Comparison of ENCODE assay signal across 8 cellular contexts in genomic region chr14:24431569-24432258, GRCh38. TPM values are rescaled to one million over a fixed set of nuclear protein-coding genes. Genes with fewer than 3 reads are reported as not detected.
DNase-seq lines count a peak whose midpoint lies in the region; ATAC-seq and TF ChIP-seq lines count a peak whose summit lies in the region.

No MANE protein-coding gene starts in this region.

- peaks cover 10% of the 10 kb centered on the region for H3K36me3 Mint-ChIP-seq in WTC11

- peak overlapping the region; percentile 74 for H3K4me3 Mint-ChIP-seq in WTC11

- H3K9me3 Mint-ChIP-seq in WTC11: no peaks in the 10 kb centered on the region

- H3K4me3 ChIP-seq in cardiac fibroblast (replicated peaks in 1 of 2; ENCODE audit: low read depth in 2 of 2, low read length in 2 of 2): peak overlapping the region; percentile 83 to 84

- POLR2A ChIA-PET in WTC11 (lab: Charles Lee): interaction anchor here (0.5 to 3.3 kb wide), 15 partner anchors 10 to 290 kb away, joined by 3 to 23 read pairs (median 4); partner anchors contain the start of genes DHRS1, EMC9, NFATC4 and NOP9

- ATAC-seq in GM18870 (IDR thresholded peaks at IDR 0.05; ENCODE audit: unreplicated experiment) (peak; percentile 39), HG03139 (IDR thresholded peaks at IDR 0.05; ENCODE audit: unreplicated experiment) (peak; percentile 43), WTC11 (peak; percentile 84)

- CTCF ChIA-PET in WTC11 (lab: Charles Lee): interaction anchor here (0.6 to 11.4 kb wide), 61 partner anchors 9 to 375 kb away, joined by 3 to 518 read pairs (median 6); partner anchors contain the start of genes ADCY4, CHMP4A, CIDEB and DHRS1

- peaks cover 29% of the 10 kb centered on the region for H3K4me1 Mint-ChIP-seq in WTC11

- peaks cover 14% of the 10 kb centered on the region for H3K27me3 Mint-ChIP-seq in WTC11 (ENCODE audit: low read depth)

- peak overlapping the region; percentile 48 for H3K27ac Mint-ChIP-seq in WTC11

- DNase-seq in AG09319 (ENCODE audit: extremely low read depth, low read depth) (peak; percentile 89), NCI-H2227 (lab: John Stamatoyannopoulos, UW; ENCODE audit: unreplicated experiment) (peak; percentile 92), WTC11 (ENCODE audit: low spot score) (peak; percentile 96), cardiac fibroblast (ENCODE audit: low read depth in 2 of 2) (peak; percentile 96 to 97), islet precursor cell (peak; percentile 97)
- peak; percentile 69 to 73 for DNase-seq in stimulated activated CD4-positive, alpha-beta T cell treated with anti-CD3 and anti-CD28 coated beads, Interleukin-15, amount 100 ng/mL, for 1 hour (ENCODE audit: low read depth in 1 of 2, low spot score in 1 of 2)

- peak; percentile 99 for TF ChIP-seq CTCF in AG09319 (IDR thresholded peaks at IDR 0.05; ENCODE audit: low read depth, low read length)
- TF ChIP-seq CTCF in WTC11 (IDR thresholded peaks at IDR 0.05): peak; percentile 89
- peak; percentile 97 for TF ChIP-seq CTCF in cardiac fibroblast (IDR thresholded peaks at IDR 0.05; ENCODE audit: low read depth, low read length)

TF ChIP-seq in WTC11, 78 proteins besides CTCF, POLR2A, EP300 and RAD21 (continues in another document):
- TF ChIP-seq GRHL2 (CRISPR knock-in tag; IDR thresholded peaks at IDR 0.05; ENCODE audit: insufficient replicate concordance, severe bottlenecking) (no peak), ZBTB43 (CRISPR knock-in tag; IDR thresholded peaks at IDR 0.05) (no peak), ATF2 (CRISPR knock-in tag; IDR thresholded peaks at IDR 0.05; ENCODE audit: borderline replicate concordance, low read depth) (no peak), JAZF1 (CRISPR knock-in tag; IDR thresholded peaks at IDR 0.05) (no peak), NFATC4 (CRISPR knock-in tag; IDR thresholded peaks at IDR 0.05) (no peak), ZNF425 (CRISPR knock-in tag; conservative IDR thresholded peaks at IDR 0.05) (no peak), STAT6 (CRISPR knock-in tag; conservative IDR thresholded peaks at IDR 0.05; ENCODE audit: low read depth) (no peak), TEAD1 (CRISPR knock-in tag; IDR thresholded peaks at IDR 0.05) (no peak), ESRRA (CRISPR knock-in tag; IDR thresholded peaks at IDR 0.05; ENCODE audit: borderline replicate concordance) (no peak), MYBL2 (CRISPR knock-in tag; IDR thresholded peaks at IDR 0.05) (no peak), ZNF121 (CRISPR knock-in tag; IDR thresholded peaks at IDR 0.05) (no peak), ZNF512 (CRISPR knock-in tag; IDR thresholded peaks at IDR 0.05; ENCODE audit: borderline replicate concordance) (no peak), GABPB1 (CRISPR knock-in tag; IDR thresholded peaks at IDR 0.05) (peak; percentile 87), ATF6 (CRISPR knock-in tag; IDR thresholded peaks at IDR 0.05) (no peak), ETV6 (CRISPR knock-in tag; IDR thresholded peaks at IDR 0.05) (peak; percentile 39; the same call in 1 of the 2 replicates), ZBTB21 (CRISPR knock-in tag; IDR thresholded peaks at IDR 0.05; ENCODE audit: borderline replicate concordance) (no peak), TCF7 (CRISPR knock-in tag; IDR thresholded peaks at IDR 0.05; ENCODE audit: low read depth) (no peak), TP53 (CRISPR knock-in tag; IDR thresholded peaks at IDR 0.05) (no peak), NR2C2 (CRISPR knock-in tag; IDR thresholded peaks at IDR 0.05) (no peak), GTF2I (CRISPR knock-in tag; conservative IDR thresholded peaks at IDR 0.05) (no peak), ZNF232 (CRISPR knock-in tag; IDR thresholded peaks at IDR 0.05) (no peak)

RNA-seq across cellular contexts. Expression of gene KHNYN, which starts 2.0 kb away (rescaled TPM):
- 33.2 to 34.2 TPM (median 33.3 TPM) in 3 replicates for total RNA-seq in WTC11 (2021)

RNA-seq across cellular contexts. Expression of gene CBLN3, which starts 2.2 kb away (rescaled TPM):
- total RNA-seq in WTC11 (2021): 0.94 to 2.1 TPM (median 1.5 TPM) in 3 replicates

RNA-seq across cellular contexts. Expression of gene SDR39U1, which starts 10.9 kb away (rescaled TPM):
- 55.0 to 59.2 TPM (median 56.7 TPM) in 3 replicates for total RNA-seq in WTC11 (2021)

RNA-seq across cellular contexts. Expression of gene NYNRIN, which starts 32.9 kb away (rescaled TPM):
- 16.6 to 18.3 TPM (median 17.9 TPM) in 3 replicates for total RNA-seq in WTC11 (2021)

Comparison
In these comparisons a context has a peak if more than half of its experiments do, and no peak if none do; other contexts are left out.
1. Peak in every context shown above with its lines: DNase-seq, ATAC-seq and H3K4me3 ChIP-seq.